ENCODE assay signal across 11 cellular contexts in the genomic region with DNA sequence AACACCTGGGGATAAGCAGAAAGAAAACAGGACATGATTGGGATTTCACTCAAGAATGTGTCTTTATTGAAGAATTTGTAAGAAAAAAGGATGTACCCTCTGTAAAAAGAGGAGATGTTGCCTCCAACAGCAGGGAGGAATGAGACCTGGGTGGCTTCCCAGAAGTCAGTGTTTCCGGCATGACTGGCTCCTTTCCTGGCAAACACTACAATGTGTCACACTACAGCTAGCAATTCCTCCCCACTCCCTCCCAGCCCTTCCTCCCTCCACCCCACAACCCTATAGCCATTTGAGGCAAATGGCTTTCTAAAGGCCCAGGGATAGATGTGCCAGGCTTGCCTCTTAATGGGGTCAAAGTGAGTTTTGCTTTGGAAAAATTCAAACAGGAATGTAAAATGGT. TPM values are rescaled to one million over a fixed set of nuclear protein-coding genes. Genes with fewer than 3 reads are reported as not detected.
DNase-seq lines count a peak whose midpoint lies in the region; ATAC-seq and TF ChIP-seq lines count a peak whose summit lies in the region.
"Had no signal": no experiment of that assay in that cellular context is flagged by ENCODE, and none has a peak within 500 bp of the region (broad histone marks: within the 10 kb centered on the region; RNA-seq: fewer than 3 reads in every experiment).

No MANE protein-coding gene starts in this region.

- H3K9me3 ChIP-seq in osteoblast (ENCODE audit: low read depth, low read length) = no peaks in the 10 kb centered on the region

- H3K4me3 ChIP-seq in osteoblast (ENCODE audit: insufficient read depth, low read length) = no peak overlapping the region

- no peak for TF ChIP-seq CTCF in osteoblast (IDR thresholded peaks at IDR 0.05; ENCODE audit: extremely low read depth, low read depth, low read length)

- H2AFZ ChIP-seq in osteoblast (ENCODE audit: low read length) = no peak overlapping the region

- H3K27me3 ChIP-seq in osteoblast (ENCODE audit: insufficient read depth, low read length) = no peaks in the 10 kb centered on the region

- peak overlapping the region; percentile 39 for H3K4me2 ChIP-seq in osteoblast (ENCODE audit: insufficient read depth, low read length)

- H3K36me3 ChIP-seq in osteoblast (ENCODE audit: insufficient read depth, low read length) = peaks cover 25% of the 10 kb centered on the region

- peak; percentile 65 for ATAC-seq in esophagus mucosa
- no peak for ATAC-seq in HG02840 (IDR thresholded peaks at IDR 0.05; ENCODE audit: low FRiP score, unreplicated experiment)
- no peak for ATAC-seq in HG03095 (IDR thresholded peaks at IDR 0.05; ENCODE audit: unreplicated experiment)
- ATAC-seq in HG03432 (IDR thresholded peaks at IDR 0.05; ENCODE audit: unreplicated experiment) = no peak
- ATAC-seq: Panc1 had no signal

- H3K79me2 ChIP-seq in osteoblast (ENCODE audit: insufficient read depth, low read length) = peaks cover 40% of the 10 kb centered on the region

- DNase-seq in Ammon's horn (ENCODE audit: low spot score) (peak; percentile 57), RPMI7951 (ENCODE audit: low read depth) (peak; percentile 81), osteoblast (ENCODE audit: insufficient read length, low spot score, missing footprints) (peak; percentile 96), NCI-H2227 treated with DMSO at 0.1 percent for 48 hours (lab: John Stamatoyannopoulos, UW) (no peak)
- DNase-seq: DMS153, nucleus accumbens had no signal

- peaks cover 59% of the 10 kb centered on the region for H3K4me1 ChIP-seq in osteoblast (ENCODE audit: insufficient read depth, low read length)

- H3K27ac ChIP-seq in osteoblast (ENCODE audit: low read depth, low read length) = peak overlapping the region; percentile 89

- H4K20me1 ChIP-seq in osteoblast (ENCODE audit: insufficient read depth, low read length) = peaks cover 12% of the 10 kb centered on the region

RNA-seq across cellular contexts. Expression of a gene that starts 11.5 kb away (rescaled TPM):
- total RNA-seq in RPMI7951 (2014; rRNA removed; shearing (Covaris generic)) = 0.88 and 0.96 TPM in 2 replicates
- total RNA-seq in esophagus mucosa (2.7 TPM), osteoblast (12.7 and 15.2 TPM in 2 replicates)

RNA-seq across cellular contexts. Expression of a gene that starts 12.8 kb away (rescaled TPM):
- total RNA-seq in RPMI7951 (2014; rRNA removed; shearing (Covaris generic)) = 78.2 and 125 TPM in 2 replicates
- total RNA-seq in esophagus mucosa = 65.0 TPM
- total RNA-seq in osteoblast = 93.4 and 111 TPM in 2 replicates

RNA-seq across cellular contexts. Expression of a gene that starts 19.4 kb away (rescaled TPM):
- total RNA-seq in RPMI7951 (2014; rRNA removed; shearing (Covaris generic)) = 82.4 and 107 TPM in 2 replicates
- total RNA-seq in esophagus mucosa = 93.1 TPM
- 106 and 132 TPM in 2 replicates for total RNA-seq in osteoblast

RNA-seq across cellular contexts. Expression of a gene that starts 47.8 kb away (rescaled TPM):
- total RNA-seq in RPMI7951 (2014; rRNA removed; shearing (Covaris generic)) = 53.9 and 65.9 TPM in 2 replicates
- total RNA-seq in esophagus mucosa (27.4 TPM), osteoblast (20.6 and 24.2 TPM in 2 replicates)

RNA-seq across cellular contexts. Expression of a gene that starts 52.6 kb away (rescaled TPM):
- total RNA-seq in RPMI7951 (2014; rRNA removed; shearing (Covaris generic)) = 0.20 TPM in 1 of 2 replicates, not detected in the other
- not detected for total RNA-seq in esophagus mucosa
- 0.29 TPM in 1 of 2 replicates, not detected in the other for total RNA-seq in osteoblast
